In genomic region chr2:48482313-48482712, GRCh38 we compare ENCODE assay signal across 16 cellular contexts. TPM values are rescaled to one million over a fixed set of nuclear protein-coding genes. Genes with fewer than 3 reads are reported as not detected.
A peak's percentile ranks its signal among the peaks of the same experiment; 100 is the strongest.
DNase-seq lines count a peak whose midpoint lies in the region; ATAC-seq, FAIRE-seq and TF ChIP-seq lines count a peak whose summit lies in the region.
"Had no signal": no experiment of that assay in that cellular context is flagged by ENCODE, and none has a peak within 500 bp of the region (broad histone marks: within the 10 kb centered on the region; RNA-seq: fewer than 3 reads in every experiment).

No MANE protein-coding gene starts in this region.

- no peak for TF ChIP-seq CTCF in right lobe of liver (IDR thresholded peaks at IDR 0.05)
- no peak for TF ChIP-seq CTCF in HepG2 (CRISPR knock-in tag; IDR thresholded peaks at IDR 0.05)
- TF ChIP-seq CTCF in neural progenitor cell (IDR thresholded peaks at IDR 0.05): no peak

- H2AFZ ChIP-seq in HepG2 (ENCODE audit: low read length) (no peak overlapping the region), neural progenitor cell (replicated peaks) (no peak overlapping the region)

- H3K4me1 ChIP-seq in right lobe of liver (peaks cover 0 to 17% (median 8%) of the 10 kb centered on the region in 4 donors), HepG2 (ENCODE audit: insufficient read depth, low read length) (peaks cover 13% of the 10 kb centered on the region), neural progenitor cell (no peaks in the 10 kb centered on the region)
- H3K4me1 ChIP-seq: SJSA1 had no signal

- H3K4me3 ChIP-seq in right lobe of liver (no peak overlapping the region), HepG2 (replicated peaks in 1 of 3; ENCODE audit: insufficient read depth in 1 of 3, low read depth in 2 of 3, low read length in 3 of 3) (no peak overlapping the region), neural progenitor cell (no peak overlapping the region)
- H3K4me3 ChIP-seq: SJSA1, spleen had no signal

- H3K4me2 ChIP-seq in HepG2 (ENCODE audit: low read depth, low read length) (no peak overlapping the region), neural progenitor cell (no peak overlapping the region)
- H3K4me2 ChIP-seq: KMS-11 had no signal

- TF ChIP-seq EP300 in HepG2 (IDR thresholded peaks at IDR 0.05; ENCODE audit: low read depth in 2 of 2, low read length in 2 of 2) (no peak), HepG2 (CRISPR knock-in tag; IDR thresholded peaks at IDR 0.05; ENCODE audit: borderline replicate concordance) (no peak)

- no peak overlapping the region for H3K9ac ChIP-seq in HepG2 (ENCODE audit: insufficient read depth, low read depth, low read length)
- no peak overlapping the region for H3K9ac ChIP-seq in neural progenitor cell
- H3K9ac ChIP-seq: KMS-11 had no signal

- TF ChIP-seq RAD21 in HepG2 (CRISPR knock-in tag; IDR thresholded peaks at IDR 0.05): no peak

- DNase-seq in right lobe of liver (no peak), HepG2 (ENCODE audit: low spot score) (no peak), dermis microvascular lymphatic vessel endothelial cell (ENCODE audit: low read depth in 2 of 2) (peak; percentile 29 to 90), lung microvascular endothelial cell (ENCODE audit: low read depth in 2 of 2) (peak; percentile 86 to 92), SK-N-DZ (ENCODE audit: low spot score) (no peak), cerebellar cortex (ENCODE audit: low spot score) (no peak), GOT3 (lab: John Stamatoyannopoulos, UW) (no peak), neural progenitor cell (ENCODE audit: low spot score) (no peak)
- DNase-seq: ACHN, left colon, NCI-H187 treated with DMSO at 0.1 percent for 48 hours, nephron progenitor cell, spleen had no signal

- no peak overlapping the region for H3K27ac Mint-ChIP-seq in neural progenitor cell
- H3K27ac Mint-ChIP-seq: nephron progenitor cell, WTC11 had no signal

- H3K9me3 ChIP-seq in right lobe of liver (no peaks in the 10 kb centered on the region), HepG2 (ENCODE audit: low read length) (no peaks in the 10 kb centered on the region), neural progenitor cell (ENCODE audit: low read depth) (no peaks in the 10 kb centered on the region)
- H3K9me3 ChIP-seq: SJSA1, spleen had no signal

- peaks cover 6% of the 10 kb centered on the region for H3K4me1 Mint-ChIP-seq in neural progenitor cell
- H3K4me1 Mint-ChIP-seq: WTC11 had no signal

- H3K27ac ChIP-seq in right lobe of liver (peak overlapping the region in 1 of 3 donors; percentile 8), HepG2 (ENCODE audit: extremely low read length, insufficient read depth, low read length) (no peak overlapping the region), neural progenitor cell (no peak overlapping the region)
- H3K27ac ChIP-seq: KMS-11, SJSA1, spleen had no signal

- POLR2A ChIA-PET in HepG2 (lab: Yijun Ruan, JAX): no interaction called here

- CTCF ChIA-PET in HepG2 (lab: Yijun Ruan, JAX; ENCODE audit: low intra/inter-chr PET ratio, low total read pairs): no interaction called here

- no peaks in the 10 kb centered on the region for H3K9me3 Mint-ChIP-seq in neural progenitor cell
- H3K9me3 Mint-ChIP-seq: nephron progenitor cell, WTC11 had no signal

- H3K36me3 Mint-ChIP-seq in neural progenitor cell: peaks cover 9% of the 10 kb centered on the region

- peaks cover 4% of the 10 kb centered on the region for H3K27me3 Mint-ChIP-seq in neural progenitor cell (ENCODE audit: insufficient read depth, low read depth)

- H4K20me1 ChIP-seq in HepG2 (ENCODE audit: insufficient read depth, low read length) (no peaks in the 10 kb centered on the region), neural progenitor cell (ENCODE audit: low read depth) (no peaks in the 10 kb centered on the region)

- in situ Hi-C loops in HepG2 (cut with HindIII; ENCODE audit: extremely low pct_ligation_motif_present, low pct_unique_long_range_greater_than_20kb): no loop called here

- FAIRE-seq in HepG2 (lab: Jason Lieb, UNC): no peak

- H3K4me3 Mint-ChIP-seq in neural progenitor cell: no peak overlapping the region
- H3K4me3 Mint-ChIP-seq: nephron progenitor cell, WTC11 had no signal

- H3K27me3 ChIP-seq in right lobe of liver (no peaks in the 10 kb centered on the region), HepG2 (ENCODE audit: control insufficient read depth in 1 of 2, insufficient read depth in 2 of 2, low read length in 2 of 2) (no peaks in the 10 kb centered on the region), neural progenitor cell (no peaks in the 10 kb centered on the region)
- H3K27me3 ChIP-seq: SJSA1, spleen had no signal

- no peaks in the 10 kb centered on the region for H3F3A ChIP-seq in neural progenitor cell (ENCODE audit: low read depth)

- TF ChIP-seq POLR2A in right lobe of liver (IDR thresholded peaks at IDR 0.05) (no peak), HepG2 (IDR thresholded peaks at IDR 0.05; ENCODE audit: insufficient read depth in 1 of 2, low read depth in 2 of 2, low read length in 2 of 2) (no peak)

- no TSS peak for BruUV-seq in HepG2 (replicated peaks; lab: Mats Ljungman, UMichigan)

- H3K79me2 ChIP-seq in HepG2 (ENCODE audit: insufficient read depth, low read length): no peaks in the 10 kb centered on the region
- H3K79me2 ChIP-seq in neural progenitor cell (ENCODE audit: low read depth): no peaks in the 10 kb centered on the region

- peak in 3 of 4 donors; percentile 52 to 75 (median 58) for ATAC-seq in right lobe of liver
- no peak for ATAC-seq in HepG2
- ATAC-seq: left colon, WTC11 had no signal

- intact Hi-C loops in right lobe of liver (cut with DNase I): no loop called here
- intact Hi-C loops in HepG2 (cut with micrococcal nuclease; ENCODE audit: unreplicated experiment): no loop called here

- H3K36me3 ChIP-seq in right lobe of liver (peaks cover 0 to 14% (median 2%) of the 10 kb centered on the region in 4 donors), HepG2 (replicated peaks in 1 of 2; ENCODE audit: control insufficient read depth in 1 of 2, insufficient read depth in 2 of 2, low read length in 2 of 2) (peaks cover 3 to 21% of the 10 kb centered on the region in 2 experiments; a peak in 2 of 5 replicates), neural progenitor cell (no peaks in the 10 kb centered on the region)

- 67% methylated on average over 1 of the region's 1 CpG for WGBS in right lobe of liver (ENCODE audit: insufficient coverage, low coverage, low lambda C conversion rate, missing lambda C conversion rate)
- 100% methylated on average over 1 of the region's 1 CpG for WGBS in HepG2 (ENCODE audit: low lambda C conversion rate)

RNA-seq across cellular contexts. Expression of gene PPP1R21, which starts 41.7 kb away (rescaled TPM):
- total RNA-seq in right lobe of liver: 10 to 100 TPM in 5 of 6 experiments, 1 to 10 TPM in 1; 8.5 to 20.1 (median 13.4) TPM
- total RNA-seq in HepG2 (2016; rRNA removed; fragmentation: Illumina TruSeq; extraction: Trizol): 15.5 and 26.0 TPM in 2 replicates
- total RNA-seq in HepG2 (2016; cell fraction: cytosol; rRNA removed; fragmentation: Illumina TruSeq; extraction: Trizol; ENCODE audit: low read depth): 23.4 and 25.6 TPM in 2 replicates
- 11.8 and 21.9 TPM in 2 replicates for total RNA-seq in HepG2 (2016; cell fraction: insoluble cytoplasmic fraction; rRNA removed; fragmentation: Illumina TruSeq; extraction: Trizol)
- total RNA-seq in HepG2 (2016; cell fraction: membrane; rRNA removed; fragmentation: Illumina TruSeq; extraction: Trizol): 17.4 and 18.5 TPM in 2 replicates
- total RNA-seq in HepG2 (2016; cell fraction: nucleus; rRNA removed; fragmentation: Illumina TruSeq; extraction: Trizol): 19.8 and 24.1 TPM in 2 replicates
- 18.8 and 21.9 TPM in 2 replicates for polyA plus RNA-seq in HepG2 (2011; rRNA removed)
- 8.8 and 12.8 TPM in 2 replicates for polyA plus RNA-seq in HepG2 (2011; cell fraction: cytosol; rRNA removed)
- polyA plus RNA-seq in HepG2 (2011; cell fraction: nucleus; rRNA removed): 17.9 and 22.6 TPM in 2 replicates
- 17.3 and 23.4 TPM in 2 replicates for polyA plus RNA-seq in HepG2 (2012)
- polyA plus RNA-seq in HepG2 (2016; cell fraction: cytosol; fragmentation: Illumina TruSeq; extraction: Trizol; ENCODE audit: low read depth): 4.0 and 5.5 TPM in 2 replicates
- 20.2 and 22.6 TPM in 2 replicates for polyA plus RNA-seq in HepG2 (2016; cell fraction: insoluble cytoplasmic fraction; fragmentation: Illumina TruSeq; extraction: Trizol; ENCODE audit: low read depth)
- polyA plus RNA-seq in HepG2 (2016; cell fraction: membrane; fragmentation: Illumina TruSeq; extraction: Trizol; ENCODE audit: low read depth): 9.9 and 10.8 TPM in 2 replicates
- polyA plus RNA-seq in HepG2 (2016; cell fraction: nucleus; fragmentation: Illumina TruSeq; extraction: Trizol; ENCODE audit: insufficient read depth, low read depth): 22.0 and 24.6 TPM in 2 replicates
- polyA minus RNA-seq in HepG2 (2011; rRNA and poly(A)+ RNA removed; ENCODE audit: low replicate concordance): 9.2 and 19.0 TPM in 2 replicates
- polyA minus RNA-seq in HepG2 (2011; cell fraction: cytosol; rRNA and poly(A)+ RNA removed): 7.7 and 8.6 TPM in 2 replicates
- polyA minus RNA-seq in HepG2 (2011; cell fraction: nucleus; rRNA and poly(A)+ RNA removed): 43.3 and 50.4 TPM in 2 replicates
- total RNA-seq in dermis microvascular lymphatic vessel endothelial cell: 13.2 and 15.4 TPM in 2 replicates
- total RNA-seq in lung microvascular endothelial cell: 12.2 and 19.0 TPM in 2 replicates
- polyA plus RNA-seq in SK-N-DZ (2014; cell fraction: cytosol; rRNA removed): 7.3 and 17.4 TPM in 2 replicates
- polyA plus RNA-seq in SK-N-DZ (2014; cell fraction: nucleus; rRNA removed): 19.8 and 25.6 TPM in 2 replicates
- 14.1 and 29.1 TPM in 2 replicates for total RNA-seq in neural progenitor cell (ENCODE audit: low replicate concordance)

RNA-seq across cellular contexts. Expression of gene STON1, which starts 47.6 kb away (rescaled TPM):
- 1 to 10 TPM; 1.1 to 4.3 (median 1.6) TPM for total RNA-seq in right lobe of liver
- 0.09 TPM in 1 of 2 replicates, not detected in the other for total RNA-seq in HepG2 (2016; rRNA removed; fragmentation: Illumina TruSeq; extraction: Trizol)
- not detected in 2 replicates for total RNA-seq in HepG2 (2016; cell fraction: cytosol; rRNA removed; fragmentation: Illumina TruSeq; extraction: Trizol; ENCODE audit: low read depth)
- 0.09 and 0.15 TPM in 2 replicates for total RNA-seq in HepG2 (2016; cell fraction: insoluble cytoplasmic fraction; rRNA removed; fragmentation: Illumina TruSeq; extraction: Trizol)
- 0.06 TPM in 1 of 2 replicates, not detected in the other for total RNA-seq in HepG2 (2016; cell fraction: membrane; rRNA removed; fragmentation: Illumina TruSeq; extraction: Trizol)
- total RNA-seq in HepG2 (2016; cell fraction: nucleus; rRNA removed; fragmentation: Illumina TruSeq; extraction: Trizol): 0.43 and 0.44 TPM in 2 replicates
- polyA plus RNA-seq in HepG2 (2011; rRNA removed): 0.26 and 0.28 TPM in 2 replicates
- polyA plus RNA-seq in HepG2 (2011; cell fraction: cytosol; rRNA removed): 0.13 and 0.18 TPM in 2 replicates
- 0.48 and 0.84 TPM in 2 replicates for polyA plus RNA-seq in HepG2 (2011; cell fraction: nucleus; rRNA removed)
- polyA plus RNA-seq in HepG2 (2012): 0.12 and 0.28 TPM in 2 replicates
- not detected in 2 replicates for polyA plus RNA-seq in HepG2 (2016; cell fraction: cytosol; fragmentation: Illumina TruSeq; extraction: Trizol; ENCODE audit: low read depth)
- not detected in 2 replicates for polyA plus RNA-seq in HepG2 (2016; cell fraction: insoluble cytoplasmic fraction; fragmentation: Illumina TruSeq; extraction: Trizol; ENCODE audit: low read depth)
- polyA plus RNA-seq in HepG2 (2016; cell fraction: membrane; fragmentation: Illumina TruSeq; extraction: Trizol; ENCODE audit: low read depth): not detected in 2 replicates
- 0.27 and 0.80 TPM in 2 replicates for polyA plus RNA-seq in HepG2 (2016; cell fraction: nucleus; fragmentation: Illumina TruSeq; extraction: Trizol; ENCODE audit: insufficient read depth, low read depth)
- polyA minus RNA-seq in HepG2 (2011; rRNA and poly(A)+ RNA removed; ENCODE audit: low replicate concordance): 0.09 and 0.72 TPM in 2 replicates
- polyA minus RNA-seq in HepG2 (2011; cell fraction: cytosol; rRNA and poly(A)+ RNA removed): 0.18 TPM in 1 of 2 replicates, not detected in the other
- 0.75 and 0.90 TPM in 2 replicates for polyA minus RNA-seq in HepG2 (2011; cell fraction: nucleus; rRNA and poly(A)+ RNA removed)
- 1.8 and 2.1 TPM in 2 replicates for total RNA-seq in dermis microvascular lymphatic vessel endothelial cell
- 1.2 and 2.0 TPM in 2 replicates for total RNA-seq in lung microvascular endothelial cell
- 2.0 and 2.6 TPM in 2 replicates for polyA plus RNA-seq in SK-N-DZ (2014; cell fraction: cytosol; rRNA removed)
- 2.5 and 3.5 TPM in 2 replicates for polyA plus RNA-seq in SK-N-DZ (2014; cell fraction: nucleus; rRNA removed)
- total RNA-seq in neural progenitor cell (ENCODE audit: low replicate concordance): 36.7 and 51.7 TPM in 2 replicates

Comparison
In these comparisons a context has a peak if more than half of its experiments do, and no peak if none do; other contexts are left out.
1. DNase-seq: peak in dermis microvascular lymphatic vessel endothelial cell (2 of 2) and lung microvascular endothelial cell (2 of 2); none in right lobe of liver (0 of 3), HepG2 (single experiment), SK-N-DZ (single experiment), cerebellar cortex (single experiment), GOT3 (single experiment) and neural progenitor cell (single experiment).